ENCODE assay signal across 15 cellular contexts in genomic region chrX:18490816-18491215, GRCh38.
"Had no signal": no experiment of that assay in that cellular context is flagged by ENCODE, and none has a peak within 500 bp of the region (broad histone marks: within the 10 kb centered on the region; RNA-seq: fewer than 3 reads in every experiment).

No MANE protein-coding gene starts in this region.

- DNase-seq: activated naive CD8-positive, alpha-beta T cell treated with anti-CD3 and anti-CD28 coated beads, Interleukin-2, amount 10 ng/mL, durations not matched to agents 7 days and 5 days; anterior cingulate cortex; dorsolateral prefrontal cortex; endodermal cell; glutamatergic neuron; occipital lobe; right cardiac atrium; T-helper 1 cell; T1000 had no signal

- ATAC-seq: activated CD4-positive, CD25-positive, alpha-beta regulatory T cell treated with anti-CD3 and anti-CD28 coated beads, Interleukin-2, amount 50 U/mL, for 24 hours; left lobe of liver; natural killer cell treated with Interleukin-12 subunit alpha and Interleukin-12 subunit beta and Interleukin-15 and Interleukin-18, amount 100 ng/mL, for 72 hours; right cardiac atrium; SK-N-SH treated with all-trans-retinoic acid at 6 μM for 48 hours had no signal

- H3K4me3 ChIP-seq: dorsolateral prefrontal cortex, smooth muscle cell, suprapubic skin had no signal

- H3K27ac ChIP-seq: dorsolateral prefrontal cortex, suprapubic skin had no signal

- H3K4me1 ChIP-seq: suprapubic skin had no signal

- H3K27me3 ChIP-seq: suprapubic skin had no signal

- H3K36me3 ChIP-seq: suprapubic skin had no signal

- H3K9me3 ChIP-seq: suprapubic skin had no signal

- H3K4me2 ChIP-seq: smooth muscle cell had no signal
